ENCODE assay signal across 25 cellular contexts in the genomic region with DNA sequence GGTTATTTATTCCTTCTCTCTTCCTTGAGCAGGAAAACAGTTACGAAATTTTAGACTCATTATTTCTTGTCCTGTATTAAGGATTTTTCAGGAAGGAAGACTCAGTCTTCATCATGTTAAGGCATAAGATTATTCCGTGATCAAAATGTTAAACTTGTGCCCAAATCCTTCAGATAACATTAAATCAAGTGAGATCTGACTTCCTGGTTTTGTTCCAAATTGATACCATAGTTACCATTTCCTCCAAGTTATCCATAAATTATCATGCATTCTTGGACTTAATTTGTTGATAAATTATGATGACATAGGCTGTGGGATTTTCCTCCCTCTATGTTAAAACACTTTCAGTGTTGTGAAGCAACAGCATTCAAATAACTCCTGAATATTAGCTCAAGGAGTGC. TPM values are rescaled to one million over a fixed set of nuclear protein-coding genes. Genes with fewer than 3 reads are reported as not detected.
DNase-seq lines count a peak whose midpoint lies in the region; FAIRE-seq and TF ChIP-seq lines count a peak whose summit lies in the region.
"Had no signal": no experiment of that assay in that cellular context is flagged by ENCODE, and none has a peak within 500 bp of the region (broad histone marks: within the 10 kb centered on the region; RNA-seq: fewer than 3 reads in every experiment).

No MANE protein-coding gene starts in this region.

- no peak for TF ChIP-seq POLR2A in endothelial cell of umbilical vein (IDR thresholded peaks at IDR 0.05; ENCODE audit: low read depth, low read length)

- no TSS peak for BruUV-seq in endothelial cell of umbilical vein (replicated peaks; lab: Mats Ljungman, UMichigan)

- H3K27me3 ChIP-seq in endothelial cell of umbilical vein (ENCODE audit: control insufficient read depth in 2 of 2, insufficient read depth in 2 of 2, low read length in 2 of 2) (no peaks in the 10 kb centered on the region), mesenchymal stem cell (ENCODE audit: control insufficient read depth in 1 of 2, insufficient read depth in 1 of 2, low read length in 2 of 2) (no peaks in the 10 kb centered on the region)
- H3K27me3 ChIP-seq: hepatocyte, suprapubic skin had no signal

- in situ Hi-C loops in SK-MEL-5 (cut with HindIII; ENCODE audit: low pct_unique_long_range_greater_than_20kb, low sequenced_read_pairs), result no loop called here

- dilution Hi-C loops in endothelial cell of umbilical vein (cut with MboI; ENCODE audit: extremely low pct_ligation_motif_present, low sequenced_read_pairs), result loop anchor here (25.0 kb wide), 1 partner anchor 96 kb away; no protein-coding TSS in a partner anchor

- FAIRE-seq in endothelial cell of umbilical vein (lab: Jason Lieb, UNC), result peak; percentile 50
- FAIRE-seq: bronchial epithelial cell, endometrium, HTR-8/SVneo, RCC 7860 had no signal

- no peak overlapping the region for H2BK12ac ChIP-seq in mesenchymal stem cell (ENCODE audit: low read length in 2 of 2)

- H3K18ac ChIP-seq in mesenchymal stem cell (ENCODE audit: low read depth in 1 of 2, low read length in 2 of 2), result no peak overlapping the region

- no peak overlapping the region for H2BK5ac ChIP-seq in mesenchymal stem cell (ENCODE audit: low read depth, low read length, poor library complexity, severe bottlenecking)

- no peak overlapping the region for H3K14ac ChIP-seq in mesenchymal stem cell (ENCODE audit: low read length in 2 of 2)

- H4K91ac ChIP-seq in mesenchymal stem cell (ENCODE audit: low read length), result no peak overlapping the region

- CTCF ChIA-PET in endothelial cell of umbilical vein (lab: Charles Lee), result interaction anchor here (1.0 to 1.1 kb wide), 2 partner anchors 118 to 120 kb away, joined by 3 to 4 read pairs; no protein-coding TSS in a partner anchor

- H3K4me2 ChIP-seq in endothelial cell of umbilical vein (ENCODE audit: insufficient read depth, low read length), result peak overlapping the region; percentile 75
- no peak overlapping the region for H3K4me2 ChIP-seq in mesenchymal stem cell (ENCODE audit: low read length, poor library complexity, severe bottlenecking)
- H3K4me2 ChIP-seq: hepatocyte had no signal

- no peak overlapping the region for H3K23ac ChIP-seq in mesenchymal stem cell (ENCODE audit: low read length in 2 of 2)

- intact Hi-C loops in endothelial cell of umbilical vein (cut with micrococcal nuclease), result no loop called here

- H3K27ac ChIP-seq in endothelial cell of umbilical vein (ENCODE audit: insufficient read depth, low read depth, low read length) (peak overlapping the region; percentile 30), mesenchymal stem cell (ENCODE audit: low read length, poor library complexity, severe bottlenecking) (no peak overlapping the region)
- H3K27ac ChIP-seq: hepatocyte, psoas muscle, suprapubic skin had no signal

- H2AFZ ChIP-seq in endothelial cell of umbilical vein (ENCODE audit: low read depth, low read length) (no peak overlapping the region), mesenchymal stem cell (ENCODE audit: low read depth, low read length) (no peak overlapping the region)
- H2AFZ ChIP-seq: hepatocyte had no signal

- POLR2A ChIA-PET in endothelial cell of umbilical vein (lab: Charles Lee), result interaction anchor here (1.0 kb wide), 2 partner anchors 10 to 16 kb away, joined by 3 to 4 read pairs; no protein-coding TSS in a partner anchor

- TF ChIP-seq CTCF in endothelial cell of umbilical vein (IDR thresholded peaks at IDR 0.05; ENCODE audit: extremely low read depth in 1 of 2, insufficient read depth in 1 of 2, low read depth in 1 of 2, low read length in 2 of 2), result no peak

- H3K4me3 ChIP-seq in endothelial cell of umbilical vein (replicated peaks in 1 of 3; ENCODE audit: insufficient read depth in 1 of 3, low read depth in 1 of 3, low read length in 3 of 3) (peak overlapping the region in 1 of 3 experiments; percentile 8), mesenchymal stem cell (ENCODE audit: insufficient read depth in 1 of 2, low read depth in 1 of 2, low read length in 2 of 2) (no peak overlapping the region)
- H3K4me3 ChIP-seq: GM12878, hepatocyte, psoas muscle, suprapubic skin had no signal

- peaks cover 25 to 54% of the 10 kb centered on the region in 2 experiments for H3K36me3 ChIP-seq in endothelial cell of umbilical vein (ENCODE audit: control insufficient read depth in 2 of 2, extremely low read depth in 1 of 2, insufficient read depth in 2 of 2, low read length in 2 of 2)
- H3K36me3 ChIP-seq in mesenchymal stem cell (ENCODE audit: control insufficient read depth in 1 of 2, insufficient read depth in 2 of 2, low read depth in 1 of 2, low read length in 2 of 2), result peaks cover 0 to 10% of the 10 kb centered on the region in 2 experiments
- H3K36me3 ChIP-seq: suprapubic skin had no signal

- peaks cover 94% of the 10 kb centered on the region for H3K4me1 ChIP-seq in endothelial cell of umbilical vein (ENCODE audit: control insufficient read depth, extremely low read depth, insufficient read depth, low read length)
- no peaks in the 10 kb centered on the region for H3K4me1 ChIP-seq in mesenchymal stem cell (ENCODE audit: control insufficient read depth, insufficient read depth, low read depth, low read length)
- H3K4me1 ChIP-seq: psoas muscle had no signal

- H2BK120ac ChIP-seq in mesenchymal stem cell (ENCODE audit: low read depth, low read length), result no peak overlapping the region

- H3K9me1 ChIP-seq in endothelial cell of umbilical vein (replicated peaks; ENCODE audit: control insufficient read depth, extremely low read depth, insufficient read depth, low read length), result no peaks in the 10 kb centered on the region

- H3K9me3 ChIP-seq in endothelial cell of umbilical vein (replicated peaks; ENCODE audit: control insufficient read depth, insufficient read depth, low read length), result no peaks in the 10 kb centered on the region
- H3K9me3 ChIP-seq in mesenchymal stem cell (ENCODE audit: control insufficient read depth, low read length), result no peaks in the 10 kb centered on the region
- H3K9me3 ChIP-seq: psoas muscle, suprapubic skin had no signal

- no peak overlapping the region for H3K4ac ChIP-seq in mesenchymal stem cell (ENCODE audit: low read depth in 1 of 2, low read length in 2 of 2)

- peaks cover 6% of the 10 kb centered on the region for H4K20me1 ChIP-seq in endothelial cell of umbilical vein (replicated peaks; ENCODE audit: control insufficient read depth, extremely low read depth, insufficient read depth, low read length)

- peak overlapping the region; percentile 45 for H3K9ac ChIP-seq in endothelial cell of umbilical vein (replicated peaks; ENCODE audit: extremely low read depth, insufficient read depth, low read length)
- H3K9ac ChIP-seq in mesenchymal stem cell (ENCODE audit: low read length), result peak overlapping the region; percentile 11

- no peak overlapping the region for H2AK5ac ChIP-seq in mesenchymal stem cell (ENCODE audit: low read length, severe bottlenecking)

- WGBS in mesenchymal stem cell, result 93% methylated on average over 1 of the region's 2 CpGs

- no peak overlapping the region for H2BK15ac ChIP-seq in mesenchymal stem cell (ENCODE audit: low read depth, poor library complexity, severe bottlenecking)

- no peak overlapping the region for H4K8ac ChIP-seq in mesenchymal stem cell (ENCODE audit: low read length)

- DNase-seq in SK-MEL-5 (ENCODE audit: low read depth, low spot score) (peak; percentile 15), endothelial cell of umbilical vein (ENCODE audit: low read depth, low spot score) (peak; percentile 86), mesenchymal stem cell (peak; percentile 47), NCI-H2029 (lab: John Stamatoyannopoulos, UW) (no peak), MV-4-11 (lab: John Stamatoyannopoulos, UW) (no peak), GOT3 (lab: John Stamatoyannopoulos, UW) (no peak), nucleus accumbens (lab: John Stamatoyannopoulos, UW) (no peak)
- DNase-seq: activated B cell treated with CpG ODN at 0.5 μM for 24 hours; activated CD4-positive, alpha-beta T cell treated with anti-CD3 and anti-CD28 coated beads, Interleukin-2, amount 50 U/mL, for 48 hours; activated CD8-positive, alpha-beta memory T cell treated with anti-CD3 and anti-CD28 coated beads, Interleukin-2, amount 50 U/mL, for 48 hours; activated effector memory CD4-positive, alpha-beta T cell treated with Interleukin-2 at 50 U/mL for 16 hours; activated naive CD8-positive, alpha-beta T cell treated with anti-CD3 and anti-CD28 coated beads, Interleukin-2, amount 50 U/mL, for 24 hours; DMS79 treated with DMSO at 0.1 percent for 48 hours; foreskin fibroblast; HFFc6; NCI-H1092 treated with DMSO at 0.1 percent for 48 hours; NCI-H2029 treated with DMSO at 0.1 percent for 48 hours; psoas muscle had no signal

- H3K79me2 ChIP-seq in endothelial cell of umbilical vein (ENCODE audit: control insufficient read depth, insufficient read depth, low read length), result peaks cover 92% of the 10 kb centered on the region
- H3K79me2 ChIP-seq: hepatocyte had no signal

- H3K79me1 ChIP-seq in mesenchymal stem cell (replicated peaks; ENCODE audit: low read length, poor library complexity, severe bottlenecking), result no peaks in the 10 kb centered on the region

TF ChIP-seq in endothelial cell of umbilical vein, 7 proteins besides CTCF, POLR2A, EP300 and RAD21:
- TF ChIP-seq MYC (IDR thresholded peaks at IDR 0.05; ENCODE audit: low read depth, low read length) (no peak), JUN (IDR thresholded peaks at IDR 0.05; ENCODE audit: borderline replicate concordance, insufficient read depth, insufficient read length, low read depth) (no peak), EZH2 (IDR thresholded peaks at IDR 0.05; ENCODE audit: borderline replicate concordance, low read depth, low read length, severe bottlenecking) (no peak), FOS (IDR thresholded peaks at IDR 0.05; ENCODE audit: borderline replicate concordance, insufficient read depth, low read length) (no peak), GATA2 (IDR thresholded peaks at IDR 0.05; ENCODE audit: insufficient read depth, insufficient read length, low read depth, low read length) (peak; percentile 54)
TF ChIP-seq in endothelial cell of umbilical vein: peak in this region for 1.

RNA-seq across cellular contexts. Expression of gene EFEMP1, which starts 31.9 kb away (rescaled TPM):
- 0.08 TPM in 1 of 2 replicates, not detected in the other for total RNA-seq in SK-MEL-5 (2014; rRNA removed; shearing (Covaris generic))
- polyA plus RNA-seq in SK-MEL-5 (2015; cell fraction: cytosol; rRNA removed), result 0.14 and 0.44 TPM in 2 replicates
- 1.2 TPM in 1 of 2 replicates, not detected in the other for polyA plus RNA-seq in SK-MEL-5 (2015; cell fraction: nucleus; rRNA removed)
- 2,354 and 2,981 TPM in 2 replicates for total RNA-seq in endothelial cell of umbilical vein
- polyA plus RNA-seq in endothelial cell of umbilical vein, result 10,356 and 11,813 TPM in 2 replicates
- polyA plus RNA-seq in endothelial cell of umbilical vein (2011; cell fraction: cytosol; rRNA removed), result 7,787 and 8,501 TPM in 2 replicates
- 6,181 and 7,713 TPM in 2 replicates for polyA plus RNA-seq in endothelial cell of umbilical vein (2011; cell fraction: nucleus; rRNA removed)
- polyA plus RNA-seq in endothelial cell of umbilical vein (2012), result 2,631 and 3,819 TPM in 2 replicates
- 9,211 and 9,669 TPM in 2 replicates for polyA minus RNA-seq in endothelial cell of umbilical vein
- 38.8 TPM for polyA minus RNA-seq in endothelial cell of umbilical vein (2011; cell fraction: cytosol; rRNA and poly(A)+ RNA removed)
- 5,639 and 5,640 TPM in 2 replicates for polyA minus RNA-seq in endothelial cell of umbilical vein (2011; cell fraction: nucleus; rRNA and poly(A)+ RNA removed)
- polyA plus RNA-seq in mesenchymal stem cell (2013, experiment 1 of 2), result 351 TPM
- polyA plus RNA-seq in mesenchymal stem cell (2013, experiment 2 of 2), result 352 TPM
- total RNA-seq: activated B cell treated with CpG ODN at 0.5 μM for 24 hours had no signal

Comparison
In these comparisons a context has a peak if more than half of its experiments do, and no peak if none do; other contexts are left out.
1. DNase-seq: peak in SK-MEL-5 (single experiment), endothelial cell of umbilical vein (single experiment) and mesenchymal stem cell (single experiment); none in NCI-H2029 (single experiment), MV-4-11 (single experiment), GOT3 (single experiment) and nucleus accumbens (0 of 56).
2. RNA of gene EFEMP1, which starts 31.9 kb away (total RNA-seq): 2,354 to 2,981 TPM in endothelial cell of umbilical vein; 0.08 TPM in SK-MEL-5; every median in the first group is over 1,000 times any median in the second.